ENCODE assay signal across 27 cellular contexts in genomic region chr4:72365016-72365415, GRCh38.
"Had no signal": no experiment of that assay in that cellular context is flagged by ENCODE, and none has a peak within 500 bp of the region (broad histone marks: within the 10 kb centered on the region; RNA-seq: fewer than 3 reads in every experiment).

No MANE protein-coding gene starts in this region.

- H3K27ac Mint-ChIP-seq: mesothelial cell of epicardium; naive thymus-derived CD4-positive, alpha-beta T cell; natural killer cell treated with Interleukin-12 subunit alpha and Interleukin-12 subunit beta and Interleukin-15 and Interleukin-18, amount 100 ng/mL, for 72 hours; stimulated activated memory B cell treated with anti-CD40 and anti-IgM and Interleukin-4, amounts not matched to agents 10 μg/mL and 1 μg/mL and 100 μg/mL, for 72 hours; stimulated activated naive CD8-positive, alpha-beta T cell treated with anti-CD3 and anti-CD28 coated beads, Interleukin-15, amount 100 ng/mL, for 72 hours had no signal

- H3K36me3 ChIP-seq: left lung, right atrium auricular region, right lobe of liver, tibial nerve, upper lobe of left lung, vagina had no signal

- H3K27ac ChIP-seq: hepatocyte, left lung, parathyroid adenoma, psoas muscle, right atrium auricular region, right lobe of liver, tibial nerve, upper lobe of left lung, vagina had no signal

- DNase-seq: kidney glomerular epithelial cell; left colon; left lung; mesendoderm; naive thymus-derived CD4-positive, alpha-beta T cell; nucleus accumbens; psoas muscle; right lobe of liver; stimulated activated CD4-positive, alpha-beta T cell treated with anti-CD3 and anti-CD28 coated beads, Interleukin-1b, Interleukin-23, amount 100 ng/mL, for 48 hours; stimulated activated CD4-positive, alpha-beta T cell treated with anti-CD3 and anti-CD28 coated beads, Interleukin-2, amount 100 ng/mL, for 48 hours; stimulated activated CD4-positive, alpha-beta T cell treated with anti-CD3 and anti-CD28 coated beads, Interleukin-4, amount 100 ng/mL, for 4 hours; stimulated activated CD8-positive, alpha-beta memory T cell treated with anti-CD3 and anti-CD28 coated beads, Interleukin-4, amount 100 ng/mL, for 48 hours; stimulated activated naive CD4-positive, alpha-beta T cell treated with Interleukin-2 at 50 U/mL for 16 hours; stimulated activated naive CD8-positive, alpha-beta T cell treated with anti-CD3 and anti-CD28 coated beads, Interleukin-15, amount 100 ng/mL, for 72 hours; substantia nigra; upper lobe of left lung had no signal

- H3K4me3 ChIP-seq: hepatocyte, left lung, lung, psoas muscle, right atrium auricular region, right lobe of liver, smooth muscle cell, tibial nerve, upper lobe of left lung, vagina had no signal

- FAIRE-seq: keratinocyte had no signal

- H3K27me3 ChIP-seq: hepatocyte, left lung, right atrium auricular region, right lobe of liver, tibial nerve, upper lobe of left lung, vagina had no signal

- H3K27me3 Mint-ChIP-seq: naive thymus-derived CD4-positive, alpha-beta T cell; natural killer cell treated with Interleukin-12 subunit alpha and Interleukin-12 subunit beta and Interleukin-15 and Interleukin-18, amount 100 ng/mL, for 72 hours; stimulated activated memory B cell treated with anti-CD40 and anti-IgM and Interleukin-4, amounts not matched to agents 10 μg/mL and 1 μg/mL and 100 μg/mL, for 72 hours; stimulated activated naive CD8-positive, alpha-beta T cell treated with anti-CD3 and anti-CD28 coated beads, Interleukin-15, amount 100 ng/mL, for 72 hours had no signal

- H3K4me1 Mint-ChIP-seq: mesothelial cell of epicardium; naive thymus-derived CD4-positive, alpha-beta T cell; stimulated activated memory B cell treated with anti-CD40 and anti-IgM and Interleukin-4, amounts not matched to agents 10 μg/mL and 1 μg/mL and 100 μg/mL, for 72 hours; stimulated activated naive CD8-positive, alpha-beta T cell treated with anti-CD3 and anti-CD28 coated beads, Interleukin-15, amount 100 ng/mL, for 72 hours had no signal

- H3K9me3 Mint-ChIP-seq: mesothelial cell of epicardium; natural killer cell treated with Interleukin-12 subunit alpha and Interleukin-12 subunit beta and Interleukin-15 and Interleukin-18, amount 100 ng/mL, for 72 hours; stimulated activated memory B cell treated with anti-CD40 and anti-IgM and Interleukin-4, amounts not matched to agents 10 μg/mL and 1 μg/mL and 100 μg/mL, for 72 hours; stimulated activated naive CD8-positive, alpha-beta T cell treated with anti-CD3 and anti-CD28 coated beads, Interleukin-15, amount 100 ng/mL, for 72 hours had no signal

- H3K79me2 ChIP-seq: hepatocyte, parathyroid adenoma had no signal

- ATAC-seq: left colon; left lung; naive thymus-derived CD4-positive, alpha-beta T cell; natural killer cell treated with Interleukin-12 subunit alpha and Interleukin-12 subunit beta and Interleukin-15 and Interleukin-18, amount 100 ng/mL, for 72 hours; psoas muscle; right lobe of liver; stimulated activated memory B cell treated with anti-CD40 and anti-IgM and Interleukin-4, amounts not matched to agents 10 μg/mL and 1 μg/mL and 100 μg/mL, for 72 hours; stimulated activated naive CD8-positive, alpha-beta T cell treated with anti-CD3 and anti-CD28 coated beads, Interleukin-15, amount 100 ng/mL, for 72 hours had no signal

- H3K36me3 Mint-ChIP-seq: mesothelial cell of epicardium; naive thymus-derived CD4-positive, alpha-beta T cell; natural killer cell treated with Interleukin-12 subunit alpha and Interleukin-12 subunit beta and Interleukin-15 and Interleukin-18, amount 100 ng/mL, for 72 hours; stimulated activated memory B cell treated with anti-CD40 and anti-IgM and Interleukin-4, amounts not matched to agents 10 μg/mL and 1 μg/mL and 100 μg/mL, for 72 hours had no signal

- H2AFZ ChIP-seq: hepatocyte, parathyroid adenoma had no signal

- H3K4me3 Mint-ChIP-seq: mesothelial cell of epicardium; naive thymus-derived CD4-positive, alpha-beta T cell; natural killer cell treated with Interleukin-12 subunit alpha and Interleukin-12 subunit beta and Interleukin-15 and Interleukin-18, amount 100 ng/mL, for 72 hours; stimulated activated memory B cell treated with anti-CD40 and anti-IgM and Interleukin-4, amounts not matched to agents 10 μg/mL and 1 μg/mL and 100 μg/mL, for 72 hours; stimulated activated naive CD8-positive, alpha-beta T cell treated with anti-CD3 and anti-CD28 coated beads, Interleukin-15, amount 100 ng/mL, for 72 hours had no signal

- H3K4me2 ChIP-seq: hepatocyte, smooth muscle cell had no signal

- H3K9me3 ChIP-seq: left lung, psoas muscle, right atrium auricular region, right lobe of liver, tibial nerve, upper lobe of left lung, vagina had no signal

- H3K4me1 ChIP-seq: left lung, parathyroid adenoma, psoas muscle, right atrium auricular region, right lobe of liver, upper lobe of left lung, vagina had no signal
